In the genomic region with DNA sequence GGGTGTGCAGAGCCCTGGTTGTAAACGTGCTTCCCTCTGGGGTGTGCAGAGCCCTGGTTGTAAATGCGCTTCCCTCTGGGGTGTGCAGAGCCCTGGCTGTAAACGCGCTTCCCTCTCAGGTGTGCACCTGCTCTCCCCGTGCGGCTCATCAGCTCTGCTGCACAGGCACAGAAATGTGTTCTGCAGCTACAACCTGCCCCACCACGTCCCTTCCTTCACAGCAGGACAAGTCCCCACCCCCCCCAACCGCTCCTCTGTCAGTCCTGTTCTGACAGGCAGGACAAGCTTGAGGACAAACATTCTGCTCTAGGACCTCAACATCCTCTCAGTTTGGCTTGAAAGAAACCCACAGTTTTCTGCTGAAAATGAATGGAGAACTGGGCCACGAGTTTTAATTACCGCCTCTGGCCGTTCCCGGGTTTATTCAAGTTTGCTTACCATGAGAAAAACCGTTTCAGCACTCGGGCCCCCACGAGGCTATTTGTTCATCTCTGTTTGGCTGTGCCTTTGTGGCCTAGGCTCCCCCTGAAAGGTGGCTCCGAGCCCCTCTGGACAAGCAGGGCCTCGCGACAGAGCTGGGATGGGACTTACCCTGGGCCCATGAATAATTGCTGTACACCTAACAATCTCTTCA, we compare ENCODE assay signal across 27 cellular contexts.
"Had no signal": no experiment of that assay in that cellular context is flagged by ENCODE, and none has a peak within 500 bp of the region (broad histone marks: within the 10 kb centered on the region; RNA-seq: fewer than 3 reads in every experiment).

No MANE protein-coding gene starts in this region.

- H3K9ac ChIP-seq: SK-N-SH had no signal

- H3K27ac ChIP-seq: SJSA1 had no signal

- H3K27me3 Mint-ChIP-seq: activated CD4-positive, alpha-beta T cell treated with anti-CD3 and anti-CD28 coated beads, Interleukin-2, amount 10 ng/mL, durations not matched to agents 24 days and 14 days had no signal

- FAIRE-seq: TTC549 had no signal

- H3K4me1 Mint-ChIP-seq: activated CD4-positive, alpha-beta T cell treated with anti-CD3 and anti-CD28 coated beads, Interleukin-2, amount 10 ng/mL, durations not matched to agents 24 days and 14 days; activated naive CD4-positive, alpha-beta T cell treated with anti-CD3 and anti-CD28 coated beads, Interleukin-2, amount 10 ng/mL, durations not matched to agents 7 days and 5 days; activated naive CD8-positive, alpha-beta T cell treated with anti-CD3 and anti-CD28 coated beads, Interleukin-2, amount 50 U/mL, for 24 hours had no signal

- H3K9me3 Mint-ChIP-seq: activated CD4-positive, alpha-beta T cell treated with anti-CD3 and anti-CD28 coated beads, Interleukin-2, amount 10 ng/mL, durations not matched to agents 24 days and 14 days; activated CD8-positive, alpha-beta T cell treated with anti-CD3 and anti-CD28 coated beads for 36 hours; activated naive CD4-positive, alpha-beta T cell treated with anti-CD3 and anti-CD28 coated beads, Interleukin-2, amount 10 ng/mL, durations not matched to agents 7 days and 5 days; activated naive CD8-positive, alpha-beta T cell treated with anti-CD3 and anti-CD28 coated beads, Interleukin-2, amount 50 U/mL, for 24 hours; activated T-cell treated with anti-CD3 and anti-CD28 coated beads, Interleukin-2, amount 50 U/mL, for 4 hours; activated T-helper 1 cell treated with anti-CD3 and anti-CD28 coated beads, Interleukin-12 subunit alpha, Interleukin-12 subunit beta, Interleukin-2, Interleukin-4 antibody, amounts not matched to agents 30 ng/mL and 10 ng/mL and 1 ng/mL, durations not matched to agents 14 hours and 24 hours and 36 hours; T-helper 1 cell treated with Interleukin-12 subunit alpha and Interleukin-12 subunit beta and Interleukin-4 antibody, amounts not matched to agents 30 μg/mL and 1 μg/mL, for 36 hours; T-helper 2 cell treated with Interferon-gamma antibody and Interleukin-4, amounts not matched to agents 5 μg/mL and 100 μg/mL, for 36 hours had no signal

- H3K36me3 ChIP-seq: SJSA1 had no signal

- H3K4me1 ChIP-seq: SJSA1 had no signal

- DNase-seq: activated CD4-positive, alpha-beta T cell treated with anti-CD3 and anti-CD28 coated beads, Interleukin-2, amount 10 ng/mL, durations not matched to agents 24 days and 14 days; activated CD4-positive, alpha-beta T cell treated with anti-CD3 and anti-CD28 coated beads, Interleukin-2, amount 50 U/mL, for 4 hours; activated CD8-positive, alpha-beta T cell treated with anti-CD3 and anti-CD28 coated beads for 36 hours; activated naive CD4-positive, alpha-beta T cell treated with anti-CD3 and anti-CD28 coated beads, Interleukin-2, amount 10 ng/mL, durations not matched to agents 7 days and 5 days; activated naive CD8-positive, alpha-beta T cell treated with anti-CD3 and anti-CD28 coated beads, Interleukin-2, amount 50 U/mL, for 24 hours; activated T-cell treated with anti-CD3 and anti-CD28 coated beads for 4 hours; activated T-cell treated with anti-CD3 and anti-CD28 coated beads, Interleukin-2, amount 50 U/mL, for 4 hours; central memory CD4-positive, alpha-beta T cell; NCI-H1105; NCI-H1417 treated with DMSO at 0.1 percent for 48 hours; NCI-H187 treated with DMSO at 0.1 percent for 48 hours; NCI-H2081; NCI-H2171 treated with DMSO at 0.1 percent for 48 hours; NCI-H226; NCI-H446 treated with DMSO at 0.1 percent for 48 hours; NCI-H524; NCI-H69; NCI-H82; SHP77 treated with DMSO at 0.1 percent for 48 hours; SK-N-SH had no signal

- H3K27ac Mint-ChIP-seq: activated CD4-positive, alpha-beta T cell treated with anti-CD3 and anti-CD28 coated beads, Interleukin-2, amount 10 ng/mL, durations not matched to agents 24 days and 14 days; activated CD8-positive, alpha-beta T cell treated with anti-CD3 and anti-CD28 coated beads for 36 hours; activated naive CD4-positive, alpha-beta T cell treated with anti-CD3 and anti-CD28 coated beads, Interleukin-2, amount 10 ng/mL, durations not matched to agents 7 days and 5 days; activated naive CD8-positive, alpha-beta T cell; activated naive CD8-positive, alpha-beta T cell treated with anti-CD3 and anti-CD28 coated beads, Interleukin-2, amount 50 U/mL, for 24 hours; activated T-helper 1 cell treated with anti-CD3 and anti-CD28 coated beads, Interleukin-12 subunit alpha, Interleukin-12 subunit beta, Interleukin-2, Interleukin-4 antibody, amounts not matched to agents 30 ng/mL and 10 ng/mL and 1 ng/mL, durations not matched to agents 14 hours and 24 hours and 36 hours; T-helper 1 cell treated with Interleukin-12 subunit alpha and Interleukin-12 subunit beta and Interleukin-4 antibody, amounts not matched to agents 30 μg/mL and 1 μg/mL, for 36 hours; T-helper 2 cell treated with Interferon-gamma antibody and Interleukin-4, amounts not matched to agents 5 μg/mL and 100 μg/mL, for 36 hours had no signal

- H3K4me2 ChIP-seq: SK-N-SH had no signal

- H3K4me3 Mint-ChIP-seq: activated CD4-positive, alpha-beta T cell treated with anti-CD3 and anti-CD28 coated beads, Interleukin-2, amount 10 ng/mL, durations not matched to agents 24 days and 14 days; activated CD8-positive, alpha-beta T cell treated with anti-CD3 and anti-CD28 coated beads for 36 hours; activated naive CD4-positive, alpha-beta T cell treated with anti-CD3 and anti-CD28 coated beads, Interleukin-2, amount 10 ng/mL, durations not matched to agents 7 days and 5 days; activated naive CD8-positive, alpha-beta T cell; activated naive CD8-positive, alpha-beta T cell treated with anti-CD3 and anti-CD28 coated beads, Interleukin-2, amount 50 U/mL, for 24 hours; activated T-cell treated with anti-CD3 and anti-CD28 coated beads, Interleukin-2, amount 50 U/mL, for 4 hours; activated T-helper 1 cell treated with anti-CD3 and anti-CD28 coated beads, Interleukin-12 subunit alpha, Interleukin-12 subunit beta, Interleukin-2, Interleukin-4 antibody, amounts not matched to agents 30 ng/mL and 10 ng/mL and 1 ng/mL, durations not matched to agents 14 hours and 24 hours and 36 hours; brain; T-helper 1 cell treated with Interleukin-12 subunit alpha and Interleukin-12 subunit beta and Interleukin-4 antibody, amounts not matched to agents 30 μg/mL and 1 μg/mL, for 36 hours; T-helper 2 cell treated with Interferon-gamma antibody and Interleukin-4, amounts not matched to agents 5 μg/mL and 100 μg/mL, for 36 hours had no signal

- H3K36me3 Mint-ChIP-seq: activated naive CD4-positive, alpha-beta T cell treated with anti-CD3 and anti-CD28 coated beads, Interleukin-2, amount 10 ng/mL, durations not matched to agents 7 days and 5 days; activated naive CD8-positive, alpha-beta T cell; brain had no signal

- H3K9me3 ChIP-seq: SJSA1, SK-N-SH had no signal

- H3K4me3 ChIP-seq: SJSA1 had no signal

- H3K27me3 ChIP-seq: SJSA1 had no signal
